Comparison of ENCODE assay signal across 23 cellular contexts in the genomic region with DNA sequence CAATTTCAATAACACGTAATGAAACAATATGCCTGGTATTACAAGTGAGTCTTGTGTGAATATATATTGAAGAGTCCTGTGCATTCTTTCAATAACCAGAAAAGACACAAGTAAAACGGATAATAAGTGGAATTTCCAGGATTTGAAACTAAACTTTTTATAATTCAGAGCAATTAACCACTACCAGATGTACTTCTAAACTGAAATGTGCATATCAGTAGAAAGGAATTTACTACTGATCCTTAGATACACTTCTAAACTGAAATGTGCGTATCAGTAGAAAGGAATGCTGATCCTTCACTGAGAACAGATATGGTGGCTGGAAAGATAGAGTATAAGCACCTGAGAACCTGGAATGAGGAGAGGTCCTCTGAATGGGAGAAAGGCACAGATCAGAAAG.
A peak's percentile ranks its signal among the peaks of the same experiment; 100 is the strongest.
DNase-seq lines count a peak whose midpoint lies in the region; ATAC-seq and TF ChIP-seq lines count a peak whose summit lies in the region.
"Had no signal": no experiment of that assay in that cellular context is flagged by ENCODE, and none has a peak within 500 bp of the region (broad histone marks: within the 10 kb centered on the region; RNA-seq: fewer than 3 reads in every experiment).

No MANE protein-coding gene starts in this region.

- peak; percentile 70 for DNase-seq in AG08395 (ENCODE audit: low spot score)
- DNase-seq in HFFc6, result peak; percentile 58
- DNase-seq in adipocyte (ENCODE audit: low read depth), result peak; percentile 46
- peak; percentile 37 to 63 for DNase-seq in foreskin fibroblast
- DNase-seq in NCI-H1048 (lab: John Stamatoyannopoulos, UW), result no peak
- DNase-seq in NCI-H1930 (lab: John Stamatoyannopoulos, UW), result no peak
- no peak for DNase-seq in NCI-H748 (lab: John Stamatoyannopoulos, UW; ENCODE audit: unreplicated experiment)
- DNase-seq: activated CD8-positive, alpha-beta T cell treated with anti-CD3 and anti-CD28 coated beads, Interleukin-2, amount 10 ng/mL, durations not matched to agents 7 days and 5 days; activated naive CD8-positive, alpha-beta T cell treated with anti-CD3 and anti-CD28 coated beads for 36 hours; Calu3; DMS79 treated with DMSO at 0.1 percent for 48 hours; esophagus squamous epithelium; Kasumi-1; MV-4-11; naive thymus-derived CD8-positive, alpha-beta T cell; NCI-H1694 treated with DMSO at 0.1 percent for 48 hours; NCI-H2227 treated with DMSO at 0.1 percent for 48 hours; NCI-H748 treated with DMSO at 0.1 percent for 48 hours; occipital lobe had no signal

- peaks cover 27% of the 10 kb centered on the region; the same call in 1 of the 2 replicates for H3K36me3 Mint-ChIP-seq in HFFc6 (ENCODE audit: low read depth)
- H3K36me3 Mint-ChIP-seq: activated naive CD8-positive, alpha-beta T cell treated with anti-CD3 and anti-CD28 coated beads for 36 hours; naive thymus-derived CD8-positive, alpha-beta T cell had no signal

- H3K4me3 Mint-ChIP-seq in HFFc6, result peak overlapping the region; percentile 24
- H3K4me3 Mint-ChIP-seq: activated CD8-positive, alpha-beta T cell treated with anti-CD3 and anti-CD28 coated beads, Interleukin-2, amount 10 ng/mL, durations not matched to agents 7 days and 5 days; activated naive CD8-positive, alpha-beta T cell treated with anti-CD3 and anti-CD28 coated beads for 36 hours; central memory CD8-positive, alpha-beta T cell; naive thymus-derived CD8-positive, alpha-beta T cell; stimulated activated naive CD8-positive, alpha-beta T cell treated with anti-CD3 and anti-CD28 coated beads, Interleukin-15, Interleukin-2, amounts not matched to agents 100 ng/mL and 50 ng/mL, for 24 hours had no signal

- TF ChIP-seq CTCF in HFFc6 (IDR thresholded peaks at IDR 0.05) (no peak), foreskin fibroblast (IDR thresholded peaks at IDR 0.05; ENCODE audit: low read depth, low read length) (no peak)

- peaks cover 6% of the 10 kb centered on the region for H3K4me1 ChIP-seq in adipocyte (ENCODE audit: control insufficient read depth, insufficient read depth, low read length)
- H3K4me1 ChIP-seq: esophagus squamous epithelium had no signal

- no peaks in the 10 kb centered on the region for H3K9me3 ChIP-seq in adipocyte (ENCODE audit: control insufficient read depth, low read length)
- H3K9me3 ChIP-seq: esophagus squamous epithelium had no signal

- no peak overlapping the region for H3K9ac ChIP-seq in adipocyte (ENCODE audit: low read length)

- ATAC-seq in HG03565 (IDR thresholded peaks at IDR 0.05; ENCODE audit: unreplicated experiment), result no peak
- ATAC-seq: activated CD8-positive, alpha-beta T cell treated with anti-CD3 and anti-CD28 coated beads, Interleukin-2, amount 10 ng/mL, durations not matched to agents 7 days and 5 days; HCT116; naive thymus-derived CD8-positive, alpha-beta T cell had no signal

- H3K27me3 Mint-ChIP-seq in HFFc6 (ENCODE audit: insufficient read depth), result no peaks in the 10 kb centered on the region
- H3K27me3 Mint-ChIP-seq: activated naive CD8-positive, alpha-beta T cell treated with anti-CD3 and anti-CD28 coated beads for 36 hours; central memory CD8-positive, alpha-beta T cell; naive thymus-derived CD8-positive, alpha-beta T cell; stimulated activated naive CD8-positive, alpha-beta T cell treated with anti-CD3 and anti-CD28 coated beads, Interleukin-15, Interleukin-2, amounts not matched to agents 100 ng/mL and 50 ng/mL, for 24 hours had no signal

- H3K9me3 Mint-ChIP-seq in HFFc6, result no peaks in the 10 kb centered on the region; the same call in 1 of the 2 replicates
- H3K9me3 Mint-ChIP-seq: stimulated activated naive CD8-positive, alpha-beta T cell treated with anti-CD3 and anti-CD28 coated beads, Interleukin-15, Interleukin-2, amounts not matched to agents 100 ng/mL and 50 ng/mL, for 24 hours had no signal

- H3K27ac Mint-ChIP-seq in HFFc6, result peak overlapping the region; percentile 73
- H3K27ac Mint-ChIP-seq: activated CD8-positive, alpha-beta T cell treated with anti-CD3 and anti-CD28 coated beads, Interleukin-2, amount 10 ng/mL, durations not matched to agents 7 days and 5 days; activated naive CD8-positive, alpha-beta T cell treated with anti-CD3 and anti-CD28 coated beads for 36 hours; naive thymus-derived CD8-positive, alpha-beta T cell; stimulated activated naive CD8-positive, alpha-beta T cell treated with anti-CD3 and anti-CD28 coated beads, Interleukin-15, Interleukin-2, amounts not matched to agents 100 ng/mL and 50 ng/mL, for 24 hours had no signal

- H3K4me3 ChIP-seq in adipocyte (ENCODE audit: low read length) (no peak overlapping the region), foreskin fibroblast (ENCODE audit: low read depth in 1 of 2, low read length in 2 of 2) (no peak overlapping the region)
- H3K4me3 ChIP-seq: esophagus squamous epithelium had no signal

- H3K36me3 ChIP-seq in adipocyte (ENCODE audit: control insufficient read depth, insufficient read depth, low read length, severe bottlenecking), result no peaks in the 10 kb centered on the region
- H3K36me3 ChIP-seq: esophagus squamous epithelium had no signal

- peaks cover 72% of the 10 kb centered on the region for H3K4me1 Mint-ChIP-seq in HFFc6 (ENCODE audit: low read depth)
- H3K4me1 Mint-ChIP-seq: activated naive CD8-positive, alpha-beta T cell treated with anti-CD3 and anti-CD28 coated beads for 36 hours; central memory CD8-positive, alpha-beta T cell; naive thymus-derived CD8-positive, alpha-beta T cell had no signal

- no peaks in the 10 kb centered on the region for H3K27me3 ChIP-seq in adipocyte (replicated peaks; ENCODE audit: control insufficient read depth, insufficient read depth, low read length)
- H3K27me3 ChIP-seq: esophagus squamous epithelium had no signal

Comparison
In these comparisons a context has a peak if more than half of its experiments do, and no peak if none do; other contexts are left out.
1. DNase-seq: peak in AG08395 (single experiment), HFFc6 (single experiment), adipocyte (single experiment) and foreskin fibroblast (2 of 2); none in NCI-H1048 (single experiment), NCI-H1930 (0 of 2) and NCI-H748 (single experiment).